ENCODE assay signal across 1 cellular context in genomic region chr7:23531794-23532489, GRCh38.
TF ChIP-seq lines count a peak whose summit lies in the region.

TRA2A (minus strand) TSS chr7:23531981; CDS start chr7:23531824, 157 bp downstream.

TF ChIP-seq in HepG2, 621 proteins besides CTCF, POLR2A, EP300 and RAD21 (continued from another document and continues in another):
- TF ChIP-seq ZBTB49 (CRISPR knock-in tag; IDR thresholded peaks at IDR 0.05; ENCODE audit: borderline replicate concordance): no peak
- no peak for TF ChIP-seq PHB2 (IDR thresholded peaks at IDR 0.05; ENCODE audit: partially characterized antibody)
- TF ChIP-seq ZBTB33 (CRISPR knock-in tag; IDR thresholded peaks at IDR 0.05): no peak; the same call in 1 of the 2 replicates
- TF ChIP-seq, protein P1, sequence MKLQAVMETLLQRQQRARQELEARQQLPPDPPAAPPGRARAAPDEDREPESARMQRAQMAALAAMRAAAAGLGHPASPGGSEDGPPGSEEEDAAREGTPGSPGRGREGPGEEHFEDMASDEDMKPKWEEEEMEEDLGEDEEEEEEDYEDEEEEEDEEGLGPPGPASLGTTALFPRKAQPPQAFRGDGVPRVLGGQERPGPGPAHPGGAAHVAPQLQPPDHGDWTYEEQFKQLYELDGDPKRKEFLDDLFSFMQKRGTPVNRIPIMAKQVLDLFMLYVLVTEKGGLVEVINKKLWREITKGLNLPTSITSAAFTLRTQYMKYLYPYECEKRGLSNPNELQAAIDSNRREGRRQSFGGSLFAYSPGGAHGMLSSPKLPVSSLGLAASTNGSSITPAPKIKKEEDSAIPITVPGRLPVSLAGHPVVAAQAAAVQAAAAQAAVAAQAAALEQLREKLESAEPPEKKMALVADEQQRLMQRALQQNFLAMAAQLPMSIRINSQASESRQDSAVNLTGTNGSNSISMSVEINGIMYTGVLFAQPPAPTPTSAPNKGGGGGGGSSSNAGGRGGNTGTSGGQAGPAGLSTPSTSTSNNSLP (IDR thresholded peaks at IDR 0.05; ENCODE audit: low read depth, low read length): no peak
- TF ChIP-seq ETV6 (CRISPR knock-in tag; conservative IDR thresholded peaks at IDR 0.05): peak; percentile 53; the same call in 1 of the 2 replicates
- TF ChIP-seq HNRNPLL (IDR thresholded peaks at IDR 0.05; ENCODE audit: low read depth, low read length, poor library complexity, severe bottlenecking): peak; percentile 64
- TF ChIP-seq ZBTB20 (CRISPR knock-in tag; IDR thresholded peaks at IDR 0.05; ENCODE audit: borderline replicate concordance, low read depth): peak; percentile 19; the same call in 1 of the 2 replicates
- TF ChIP-seq ZSCAN22 (CRISPR knock-in tag; IDR thresholded peaks at IDR 0.05): peak; percentile 44; the same call in 1 of the 2 replicates
- TF ChIP-seq ZNF232 (CRISPR knock-in tag; IDR thresholded peaks at IDR 0.05; ENCODE audit: borderline replicate concordance): 0 out of 2 replicates have a peak, but pooled peaks have one; percentile 54
- peak; percentile 87 for TF ChIP-seq SALL1 (CRISPR knock-in tag; IDR thresholded peaks at IDR 0.05)
- peak; percentile 32; the same call in 1 of the 2 replicates for TF ChIP-seq HCFC1 (IDR thresholded peaks at IDR 0.05; ENCODE audit: low read depth, low read length)
- TF ChIP-seq SP4 (CRISPR knock-in tag; IDR thresholded peaks at IDR 0.05): peak; percentile 88
- TF ChIP-seq ZNF572 (CRISPR knock-in tag; IDR thresholded peaks at IDR 0.05): no peak
- TF ChIP-seq ZNF367 (CRISPR knock-in tag; IDR thresholded peaks at IDR 0.05; ENCODE audit: borderline replicate concordance): no peak; the same call in 1 of the 2 replicates
- TF ChIP-seq NFE2L1 (CRISPR knock-in tag; IDR thresholded peaks at IDR 0.05; ENCODE audit: borderline replicate concordance): no peak
- TF ChIP-seq KDM2A (CRISPR knock-in tag; IDR thresholded peaks at IDR 0.05; ENCODE audit: borderline replicate concordance, low read depth): peak; percentile 80
- no peak for TF ChIP-seq ZNF678 (CRISPR knock-in tag; IDR thresholded peaks at IDR 0.05)
- TF ChIP-seq, protein P2, sequence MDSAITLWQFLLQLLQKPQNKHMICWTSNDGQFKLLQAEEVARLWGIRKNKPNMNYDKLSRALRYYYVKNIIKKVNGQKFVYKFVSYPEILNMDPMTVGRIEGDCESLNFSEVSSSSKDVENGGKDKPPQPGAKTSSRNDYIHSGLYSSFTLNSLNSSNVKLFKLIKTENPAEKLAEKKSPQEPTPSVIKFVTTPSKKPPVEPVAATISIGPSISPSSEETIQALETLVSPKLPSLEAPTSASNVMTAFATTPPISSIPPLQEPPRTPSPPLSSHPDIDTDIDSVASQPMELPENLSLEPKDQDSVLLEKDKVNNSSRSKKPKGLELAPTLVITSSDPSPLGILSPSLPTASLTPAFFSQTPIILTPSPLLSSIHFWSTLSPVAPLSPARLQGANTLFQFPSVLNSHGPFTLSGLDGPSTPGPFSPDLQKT (CRISPR knock-in tag; IDR thresholded peaks at IDR 0.05; ENCODE audit: borderline replicate concordance): no peak
- peak; percentile 83 for TF ChIP-seq ZNF230 (CRISPR knock-in tag; IDR thresholded peaks at IDR 0.05)
- TF ChIP-seq, protein P3, sequence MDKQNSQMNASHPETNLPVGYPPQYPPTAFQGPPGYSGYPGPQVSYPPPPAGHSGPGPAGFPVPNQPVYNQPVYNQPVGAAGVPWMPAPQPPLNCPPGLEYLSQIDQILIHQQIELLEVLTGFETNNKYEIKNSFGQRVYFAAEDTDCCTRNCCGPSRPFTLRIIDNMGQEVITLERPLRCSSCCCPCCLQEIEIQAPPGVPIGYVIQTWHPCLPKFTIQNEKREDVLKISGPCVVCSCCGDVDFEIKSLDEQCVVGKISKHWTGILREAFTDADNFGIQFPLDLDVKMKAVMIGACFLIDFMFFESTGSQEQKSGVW (CRISPR knock-in tag; IDR thresholded peaks at IDR 0.05; ENCODE audit: borderline replicate concordance): no peak
- no peak; the same call in 1 of the 2 replicates for TF ChIP-seq NFKBIZ (CRISPR knock-in tag; IDR thresholded peaks at IDR 0.05)
- TF ChIP-seq HIC2 (CRISPR knock-in tag; IDR thresholded peaks at IDR 0.05; ENCODE audit: low read depth): no peak
- peak; percentile 93 for TF ChIP-seq ATF1 (CRISPR knock-in tag; IDR thresholded peaks at IDR 0.05)
- TF ChIP-seq DRAP1 (CRISPR knock-in tag; IDR thresholded peaks at IDR 0.05): peak; percentile 96
- no peak for TF ChIP-seq SAFB2 (CRISPR knock-in tag; IDR thresholded peaks at IDR 0.05; ENCODE audit: borderline replicate concordance, low read depth)
- TF ChIP-seq DDIT3 (CRISPR knock-in tag; IDR thresholded peaks at IDR 0.05): 0 out of 2 replicates have a peak, but pooled peaks have one; percentile 32
- peak; percentile 77 for TF ChIP-seq ZNF331 (CRISPR knock-in tag; IDR thresholded peaks at IDR 0.05)
- peak; percentile 77 for TF ChIP-seq ZNF292 (CRISPR knock-in tag; IDR thresholded peaks at IDR 0.05; ENCODE audit: borderline replicate concordance, low read depth)
- TF ChIP-seq PCBP2 (optimal IDR thresholded peaks at IDR 0.05; ENCODE audit: low read depth, low read length, poor library complexity, severe bottlenecking): no peak
- 0 out of 2 replicates have a peak, but pooled peaks have one; percentile 73 for TF ChIP-seq ZNF256 (CRISPR knock-in tag; conservative IDR thresholded peaks at IDR 0.05)
- peak; percentile 86; the same call in 1 of the 2 replicates for TF ChIP-seq ZNF878 (CRISPR knock-in tag; IDR thresholded peaks at IDR 0.05)
- TF ChIP-seq HMGXB3 (CRISPR knock-in tag; IDR thresholded peaks at IDR 0.05; ENCODE audit: borderline replicate concordance): peak; percentile 38
- TF ChIP-seq MAFG (CRISPR knock-in tag; IDR thresholded peaks at IDR 0.05): no peak
- no peak for TF ChIP-seq ZNF652 (CRISPR knock-in tag; IDR thresholded peaks at IDR 0.05; ENCODE audit: borderline replicate concordance, low read depth)
- TF ChIP-seq ZNF644 (CRISPR knock-in tag; IDR thresholded peaks at IDR 0.05; ENCODE audit: low read depth): peak; percentile 14; the same call in 1 of the 2 replicates
- no peak; the same call in 1 of the 2 replicates for TF ChIP-seq PRDM15 (CRISPR knock-in tag; IDR thresholded peaks at IDR 0.05)
- peak; percentile 89 for TF ChIP-seq SMYD3 (CRISPR knock-in tag; IDR thresholded peaks at IDR 0.05)
- TF ChIP-seq EHMT2 (IDR thresholded peaks at IDR 0.05; ENCODE audit: borderline replicate concordance, low read depth, low read length): no peak
- TF ChIP-seq GPN1 (CRISPR knock-in tag; IDR thresholded peaks at IDR 0.05; ENCODE audit: borderline replicate concordance): no peak
- TF ChIP-seq ZSCAN20 (CRISPR knock-in tag; IDR thresholded peaks at IDR 0.05; ENCODE audit: borderline replicate concordance): peak; percentile 58; the same call in 1 of the 2 replicates
- no peak for TF ChIP-seq ZNF660 (CRISPR knock-in tag; IDR thresholded peaks at IDR 0.05; ENCODE audit: borderline replicate concordance, low read depth)
- peak; percentile 96 for TF ChIP-seq ZFY (CRISPR knock-in tag; IDR thresholded peaks at IDR 0.05)
- no peak; the same call in none of the 2 replicates for TF ChIP-seq FOSL2 (CRISPR knock-in tag; IDR thresholded peaks at IDR 0.05)
